In the genomic region with DNA sequence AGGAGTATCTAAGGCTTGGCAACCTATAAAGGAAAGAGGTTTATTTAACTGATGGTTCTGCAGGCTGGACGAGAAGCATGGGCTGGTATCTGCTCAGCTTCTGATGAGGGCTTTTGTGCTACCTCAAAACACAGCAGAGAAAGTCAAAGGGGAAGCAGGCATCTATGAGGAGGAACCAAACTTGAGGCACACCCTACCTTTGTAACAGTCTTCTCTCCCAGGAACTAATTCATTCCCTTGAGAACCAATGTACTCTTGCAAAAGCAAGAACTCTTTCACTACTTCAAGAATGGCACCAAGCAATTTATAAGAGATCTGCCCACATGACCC, we compare ENCODE assay signal across 24 cellular contexts.
A peak's percentile ranks its signal among the peaks of the same experiment; 100 is the strongest.
DNase-seq lines count a peak whose midpoint lies in the region; ATAC-seq, FAIRE-seq and TF ChIP-seq lines count a peak whose summit lies in the region.
"Had no signal": no experiment of that assay in that cellular context is flagged by ENCODE, and none has a peak within 500 bp of the region (broad histone marks: within the 10 kb centered on the region; RNA-seq: fewer than 3 reads in every experiment).

No MANE protein-coding gene starts in this region.

- no peak overlapping the region for H3K4me3 ChIP-seq in Karpas-422 (ENCODE audit: low read length)
- H3K4me3 ChIP-seq in dorsolateral prefrontal cortex = no peak overlapping the region
- H3K4me3 ChIP-seq: gastrocnemius medialis, tibial artery had no signal

- H3K36me3 Mint-ChIP-seq in memory B cell = no peaks in the 10 kb centered on the region
- H3K36me3 Mint-ChIP-seq: activated naive CD8-positive, alpha-beta T cell treated with anti-CD3 and anti-CD28 coated beads, Interleukin-2, amount 10 ng/mL, durations not matched to agents 7 days and 5 days; brain had no signal

- no peaks in the 10 kb centered on the region for H3K9me3 Mint-ChIP-seq in memory B cell
- H3K9me3 Mint-ChIP-seq: activated naive CD8-positive, alpha-beta T cell treated with anti-CD3 and anti-CD28 coated beads, Interleukin-2, amount 10 ng/mL, durations not matched to agents 7 days and 5 days; activated T-helper 1 cell treated with anti-CD3 and anti-CD28 coated beads, Interleukin-12 subunit alpha, Interleukin-12 subunit beta, Interleukin-2, Interleukin-4 antibody, amounts not matched to agents 30 ng/mL and 10 ng/mL and 1 ng/mL, durations not matched to agents 14 hours and 24 hours and 36 hours; brain had no signal

- H4K20me1 ChIP-seq in Karpas-422 (ENCODE audit: insufficient read depth, low read depth, low read length) = no peaks in the 10 kb centered on the region

- TF ChIP-seq CTCF in dorsolateral prefrontal cortex (IDR thresholded peaks at IDR 0.05 in 54 of 56, conservative IDR thresholded peaks at IDR 0.05 in 2 of 56; ENCODE audit: low read depth in 1 of 56, partially characterized antibody in 56 of 56) = no peak

- H3K9me2 ChIP-seq in Karpas-422 (replicated peaks; ENCODE audit: insufficient read depth, low read length) = no peaks in the 10 kb centered on the region

- DNase-seq in GM19239 (ENCODE audit: insufficient read length, low spot score) (no peak), memory B cell (ENCODE audit: low spot score in 2 of 2) (no peak), Karpas-422 (no peak), dorsolateral prefrontal cortex (no peak)
- no peak for DNase-seq in activated CD4-positive, CD25-positive, alpha-beta regulatory T cell (lab: John Stamatoyannopoulos, UW)
- DNase-seq: activated naive CD8-positive, alpha-beta T cell treated with anti-CD3 and anti-CD28 coated beads, Interleukin-2, amount 10 ng/mL, durations not matched to agents 7 days and 5 days; erythroblast; gastrocnemius medialis; HCEC 1CT; KBM-7; midbrain; NCI-H1105 treated with DMSO at 0.1 percent for 48 hours; retina; RPMI8226; stimulated activated naive CD4-positive, alpha-beta T cell; SW 1271; tibial artery had no signal

- peak; percentile 23 for FAIRE-seq in GM19239 (lab: Jason Lieb, UNC)

- peak; percentile 61 for ATAC-seq in GM21786 (IDR thresholded peaks at IDR 0.05; ENCODE audit: unreplicated experiment)
- peak; percentile 54 for ATAC-seq in HG03342 (IDR thresholded peaks at IDR 0.05; ENCODE audit: unreplicated experiment)
- ATAC-seq in memory B cell (ENCODE audit: low read depth) = peak; percentile 87
- no peak for ATAC-seq in GM21619 (IDR thresholded peaks at IDR 0.05; ENCODE audit: unreplicated experiment)
- ATAC-seq: gastrocnemius medialis had no signal

- peak overlapping the region; percentile 80 for H3K27ac Mint-ChIP-seq in memory B cell
- H3K27ac Mint-ChIP-seq: activated naive CD8-positive, alpha-beta T cell treated with anti-CD3 and anti-CD28 coated beads, Interleukin-2, amount 10 ng/mL, durations not matched to agents 7 days and 5 days; activated T-helper 1 cell treated with anti-CD3 and anti-CD28 coated beads, Interleukin-12 subunit alpha, Interleukin-12 subunit beta, Interleukin-2, Interleukin-4 antibody, amounts not matched to agents 30 ng/mL and 10 ng/mL and 1 ng/mL, durations not matched to agents 14 hours and 24 hours and 36 hours; brain; dendritic cell treated with granulocyte-macrophage colony-stimulating factor and Interleukin-4, amounts not matched to agents 40 ng/mL and 50 ng/mL, for 4 days had no signal

- no peaks in the 10 kb centered on the region for H3K4me1 ChIP-seq in Karpas-422 (ENCODE audit: low read length)
- H3K4me1 ChIP-seq: gastrocnemius medialis, tibial artery had no signal

- peak overlapping the region; percentile 59 for H3K4me3 Mint-ChIP-seq in memory B cell
- H3K4me3 Mint-ChIP-seq: activated naive CD8-positive, alpha-beta T cell treated with anti-CD3 and anti-CD28 coated beads, Interleukin-2, amount 10 ng/mL, durations not matched to agents 7 days and 5 days; activated T-helper 1 cell treated with anti-CD3 and anti-CD28 coated beads, Interleukin-12 subunit alpha, Interleukin-12 subunit beta, Interleukin-2, Interleukin-4 antibody, amounts not matched to agents 30 ng/mL and 10 ng/mL and 1 ng/mL, durations not matched to agents 14 hours and 24 hours and 36 hours; brain; dendritic cell treated with granulocyte-macrophage colony-stimulating factor and Interleukin-4, amounts not matched to agents 40 ng/mL and 50 ng/mL, for 4 days had no signal

- no peak overlapping the region for H3K4me2 ChIP-seq in Karpas-422 (ENCODE audit: low read depth, low read length, poor library complexity, severe bottlenecking)

- H3K27ac ChIP-seq in Karpas-422 (ENCODE audit: low read length) (no peak overlapping the region), dorsolateral prefrontal cortex (no peak overlapping the region)
- H3K27ac ChIP-seq: gastrocnemius medialis, neutrophil, tibial artery had no signal

- no peaks in the 10 kb centered on the region for H3K9me3 ChIP-seq in Karpas-422 (ENCODE audit: low read length)
- H3K9me3 ChIP-seq: gastrocnemius medialis, neutrophil, tibial artery had no signal

- H3K27me3 Mint-ChIP-seq in memory B cell = peaks cover 2% of the 10 kb centered on the region
- H3K27me3 Mint-ChIP-seq: brain; dendritic cell treated with granulocyte-macrophage colony-stimulating factor and Interleukin-4, amounts not matched to agents 40 ng/mL and 50 ng/mL, for 4 days had no signal

- intact Hi-C loops in dorsolateral prefrontal cortex (cut with DNase I) = no loop called here

- no peaks in the 10 kb centered on the region for H3K79me2 ChIP-seq in Karpas-422 (ENCODE audit: low read length)

- no peak overlapping the region for H3K9ac ChIP-seq in Karpas-422 (ENCODE audit: low read length)

- no peak overlapping the region for H2AFZ ChIP-seq in Karpas-422 (ENCODE audit: low read length)

- no peaks in the 10 kb centered on the region for H3K36me3 ChIP-seq in Karpas-422 (ENCODE audit: insufficient read depth, low read length)
- H3K36me3 ChIP-seq: gastrocnemius medialis, neutrophil, tibial artery had no signal

- peaks cover 9% of the 10 kb centered on the region for H3K4me1 Mint-ChIP-seq in memory B cell
- H3K4me1 Mint-ChIP-seq: activated naive CD8-positive, alpha-beta T cell treated with anti-CD3 and anti-CD28 coated beads, Interleukin-2, amount 10 ng/mL, durations not matched to agents 7 days and 5 days; brain had no signal

- no peaks in the 10 kb centered on the region for H3K27me3 ChIP-seq in Karpas-422 (ENCODE audit: low read length)
- no peaks in the 10 kb centered on the region for H3K27me3 ChIP-seq in dorsolateral prefrontal cortex
- H3K27me3 ChIP-seq: gastrocnemius medialis, neutrophil, tibial artery had no signal
